In genomic region chr16:88879788-88880055, GRCh38 we compare ENCODE assay signal across 20 cellular contexts. TPM values are rescaled to one million over a fixed set of nuclear protein-coding genes. Genes with fewer than 3 reads are reported as not detected.
DNase-seq lines count a peak whose midpoint lies in the region; ATAC-seq, FAIRE-seq and TF ChIP-seq lines count a peak whose summit lies in the region.
"Had no signal": no experiment of that assay in that cellular context is flagged by ENCODE, and none has a peak within 500 bp of the region (broad histone marks: within the 10 kb centered on the region; RNA-seq: fewer than 3 reads in every experiment).

No MANE protein-coding gene starts in this region.

- H3K4me3 ChIP-seq in keratinocyte (ENCODE audit: control insufficient read depth in 2 of 3, extremely low read depth in 1 of 3, insufficient read depth in 2 of 3, low read depth in 1 of 3, low read length in 3 of 3) (no peak overlapping the region), upper lobe of right lung (no peak overlapping the region), hepatocyte (no peak overlapping the region)
- H3K4me3 ChIP-seq: A549 had no signal

- CTCF ChIA-PET in activated B cell treated with CpG ODN at 0.5 μM for 24 hours (lab: Charles Lee): no interaction called here

- FAIRE-seq in keratinocyte (lab: Jason Lieb, UNC): no peak
- FAIRE-seq: A549, GM12892, GM19239 had no signal

- no peaks in the 10 kb centered on the region for H3K36me3 ChIP-seq in keratinocyte (ENCODE audit: control insufficient read depth in 2 of 2, extremely low read depth in 1 of 2, insufficient read depth in 2 of 2, low read length in 2 of 2)
- H3K36me3 ChIP-seq in upper lobe of right lung: peaks cover 21% of the 10 kb centered on the region
- H3K36me3 ChIP-seq in hepatocyte (replicated peaks; ENCODE audit: insufficient read depth, low read depth): no peaks in the 10 kb centered on the region
- H3K36me3 ChIP-seq: BE2C had no signal

- TF ChIP-seq CTCF in activated B cell treated with CpG ODN at 0.5 μM for 24 hours (IDR thresholded peaks at IDR 0.05): no peak
- no peak for TF ChIP-seq CTCF in keratinocyte (optimal IDR thresholded peaks at IDR 0.05 in 1 of 3, IDR thresholded peaks at IDR 0.05 in 1 of 3, conservative IDR thresholded peaks at IDR 0.05 in 1 of 3; ENCODE audit: extremely low read depth in 1 of 3, insufficient read depth in 2 of 3, low read length in 3 of 3)
- TF ChIP-seq CTCF in neural crest cell (conservative IDR thresholded peaks at IDR 0.05): no peak
- no peak for TF ChIP-seq CTCF in upper lobe of right lung (IDR thresholded peaks at IDR 0.05)
- TF ChIP-seq CTCF in hepatocyte (IDR thresholded peaks at IDR 0.05; ENCODE audit: poor library complexity): no peak

- H3K4me1 Mint-ChIP-seq in activated B cell treated with CpG ODN at 0.5 μM for 24 hours (peaks cover 7% of the 10 kb centered on the region), neural crest cell (no peaks in the 10 kb centered on the region)

- H3K27me3 Mint-ChIP-seq in activated B cell treated with CpG ODN at 0.5 μM for 24 hours: no peaks in the 10 kb centered on the region
- H3K27me3 Mint-ChIP-seq in neural crest cell (ENCODE audit: low read depth): no peaks in the 10 kb centered on the region
- H3K27me3 Mint-ChIP-seq: IgD-negative memory B cell had no signal

- H3K36me3 Mint-ChIP-seq in activated B cell treated with CpG ODN at 0.5 μM for 24 hours (ENCODE audit: low read depth): peaks cover 74% of the 10 kb centered on the region
- no peaks in the 10 kb centered on the region for H3K36me3 Mint-ChIP-seq in neural crest cell (ENCODE audit: low read depth)
- H3K36me3 Mint-ChIP-seq: CD4-positive, alpha-beta memory T cell; IgD-negative memory B cell had no signal

- dilution Hi-C loops in keratinocyte (cut with MboI; ENCODE audit: extremely low pct_ligation_motif_present, low sequenced_read_pairs): no loop called here

- H3K4me3 Mint-ChIP-seq in activated B cell treated with CpG ODN at 0.5 μM for 24 hours (no peak overlapping the region), neural crest cell (no peak overlapping the region)
- H3K4me3 Mint-ChIP-seq: CD4-positive, alpha-beta memory T cell; HFFc6 had no signal

- H2AFZ ChIP-seq in keratinocyte (ENCODE audit: control insufficient read depth, low read length): no peak overlapping the region
- no peak overlapping the region for H2AFZ ChIP-seq in hepatocyte

- no peaks in the 10 kb centered on the region for H4K20me1 ChIP-seq in keratinocyte (ENCODE audit: control insufficient read depth, extremely low read depth, insufficient read depth, low read length)
- H4K20me1 ChIP-seq in hepatocyte (ENCODE audit: insufficient read depth, poor library complexity, severe bottlenecking): no peaks in the 10 kb centered on the region

- peak overlapping the region; percentile 11 for H3K27ac Mint-ChIP-seq in activated B cell treated with CpG ODN at 0.5 μM for 24 hours
- peak overlapping the region; percentile 52 for H3K27ac Mint-ChIP-seq in neural crest cell (ENCODE audit: unreplicated experiment)
- H3K27ac Mint-ChIP-seq: CD4-positive, alpha-beta memory T cell; HFFc6 had no signal

- H3K4me2 ChIP-seq in keratinocyte (ENCODE audit: control insufficient read depth, extremely low read depth, insufficient read depth, low read depth, low read length) (peak overlapping the region; percentile 37), hepatocyte (no peak overlapping the region)
- H3K4me2 ChIP-seq: A549 had no signal

- WGBS in hepatocyte (ENCODE audit: low lambda C conversion rate, missing lambda C conversion rate): 82% methylated on average over 11 of the region's 11 CpGs

- no peaks in the 10 kb centered on the region for H3K9me2 ChIP-seq in hepatocyte (replicated peaks; ENCODE audit: insufficient read depth)

- H3K27me3 ChIP-seq in keratinocyte (ENCODE audit: control insufficient read depth, extremely low read depth, insufficient read depth, low read length): peaks cover 35% of the 10 kb centered on the region
- H3K27me3 ChIP-seq in upper lobe of right lung: no peaks in the 10 kb centered on the region
- H3K27me3 ChIP-seq in hepatocyte: no peaks in the 10 kb centered on the region

- POLR2A ChIA-PET in activated B cell treated with CpG ODN at 0.5 μM for 24 hours (lab: Charles Lee): no interaction called here

- H3K27ac ChIP-seq in keratinocyte (ENCODE audit: control insufficient read depth, insufficient read depth, low read length) (no peak overlapping the region), upper lobe of right lung (no peak overlapping the region), hepatocyte (no peak overlapping the region)
- H3K27ac ChIP-seq: A549, C4-2B had no signal

- H3K9me1 ChIP-seq in keratinocyte (ENCODE audit: control insufficient read depth, extremely low read depth, insufficient read depth, low read length): no peaks in the 10 kb centered on the region

- no peak overlapping the region for H3K9ac ChIP-seq in keratinocyte (ENCODE audit: control insufficient read depth, extremely low read depth, insufficient read depth, low read length)

- no peaks in the 10 kb centered on the region for H3K79me2 ChIP-seq in keratinocyte (ENCODE audit: control insufficient read depth, insufficient read depth, low read length)
- no peaks in the 10 kb centered on the region for H3K79me2 ChIP-seq in hepatocyte

- intact Hi-C loops in activated B cell treated with CpG ODN at 0.5 μM for 24 hours (cut with micrococcal nuclease): no loop called here
- intact Hi-C loops in upper lobe of right lung (cut with DNase I): no loop called here

- DNase-seq in activated B cell treated with CpG ODN at 0.5 μM for 24 hours (no peak), keratinocyte (ENCODE audit: low read depth, low spot score) (no peak), neural crest cell (ENCODE audit: low read depth, low spot score) (no peak), upper lobe of right lung (no peak), hepatocyte (ENCODE audit: low spot score) (no peak), GM03348 (ENCODE audit: low spot score) (no peak), left lobe of liver (ENCODE audit: low spot score) (no peak)
- DNase-seq: BE2C; CD4-positive, alpha-beta memory T cell; DMS79; GOT3; HCEC 1CT; HFFc6 had no signal

- ATAC-seq in activated B cell treated with CpG ODN at 0.5 μM for 24 hours (ENCODE audit: low read depth) (no peak), upper lobe of right lung (no peak), left lobe of liver (no peak)
- ATAC-seq: A549 had no signal

- H3K4me1 ChIP-seq in keratinocyte (ENCODE audit: control insufficient read depth, extremely low read depth, insufficient read depth, low read length) (peaks cover 30% of the 10 kb centered on the region), upper lobe of right lung (no peaks in the 10 kb centered on the region), hepatocyte (ENCODE audit: insufficient read depth) (peaks cover 8% of the 10 kb centered on the region)
- H3K4me1 ChIP-seq: BE2C had no signal

- no peaks in the 10 kb centered on the region for H3K9me3 Mint-ChIP-seq in activated B cell treated with CpG ODN at 0.5 μM for 24 hours
- no peaks in the 10 kb centered on the region for H3K9me3 Mint-ChIP-seq in neural crest cell
- H3K9me3 Mint-ChIP-seq: HFFc6, IgD-negative memory B cell had no signal

- H3K9me3 ChIP-seq in keratinocyte (ENCODE audit: control insufficient read depth, low read depth, low read length) (no peaks in the 10 kb centered on the region), upper lobe of right lung (no peaks in the 10 kb centered on the region), hepatocyte (ENCODE audit: low read depth) (no peaks in the 10 kb centered on the region)
- H3K9me3 ChIP-seq: A549, BE2C had no signal

RNA-seq across cellular contexts. Expression of gene PABPN1L, which starts 13.3 kb away (rescaled TPM):
- total RNA-seq in activated B cell treated with CpG ODN at 0.5 μM for 24 hours (0.44 and 0.67 TPM in 2 replicates), neural crest cell (not detected in 2 replicates), upper lobe of right lung (not detected), hepatocyte (not detected in 2 replicates), left lobe of liver (0.23 TPM)
- polyA plus RNA-seq in keratinocyte (not detected in 3 replicates), hepatocyte (not detected in 2 replicates)
- polyA plus RNA-seq in keratinocyte (2011; ENCODE audit: low read depth): not detected
- not detected in 2 replicates for polyA plus RNA-seq in keratinocyte (2011; cell fraction: cytosol; rRNA removed)
- polyA plus RNA-seq in keratinocyte (2011; cell fraction: nucleus; rRNA removed): not detected in 2 replicates
- polyA plus RNA-seq in keratinocyte (2012; ENCODE audit: low replicate concordance): not detected in 2 replicates
- not detected in 3 replicates for polyA minus RNA-seq in keratinocyte
- polyA minus RNA-seq in keratinocyte (2011; cell fraction: cytosol; rRNA and poly(A)+ RNA removed): not detected
- polyA minus RNA-seq in keratinocyte (2011; cell fraction: nucleus; rRNA and poly(A)+ RNA removed): not detected in 2 replicates
- total RNA-seq: CD4-positive, alpha-beta memory T cell; G401; HFFc6 had no signal
- polyA plus RNA-seq: A549; AG04450; CD4-positive, alpha-beta memory T cell; IgD-negative memory B cell had no signal

RNA-seq across cellular contexts. Expression of gene TRAPPC2L, which starts 22.8 kb away (rescaled TPM):
- 38.7 and 54.8 TPM in 2 replicates for total RNA-seq in activated B cell treated with CpG ODN at 0.5 μM for 24 hours
- 49.5 to 170 TPM (median 139 TPM) in 3 replicates for polyA plus RNA-seq in keratinocyte
- polyA plus RNA-seq in keratinocyte (2011; ENCODE audit: low read depth): 58.1 TPM
- polyA plus RNA-seq in keratinocyte (2011; cell fraction: cytosol; rRNA removed): 71.4 and 80.1 TPM in 2 replicates
- polyA plus RNA-seq in keratinocyte (2011; cell fraction: nucleus; rRNA removed): 33.8 and 39.0 TPM in 2 replicates
- 93.5 and 143 TPM in 2 replicates for polyA plus RNA-seq in keratinocyte (2012; ENCODE audit: low replicate concordance)
- 47.0 to 51.3 TPM (median 47.3 TPM) in 3 replicates for polyA minus RNA-seq in keratinocyte
- 39.1 TPM for polyA minus RNA-seq in keratinocyte (2011; cell fraction: cytosol; rRNA and poly(A)+ RNA removed)
- polyA minus RNA-seq in keratinocyte (2011; cell fraction: nucleus; rRNA and poly(A)+ RNA removed): 8.4 and 8.5 TPM in 2 replicates
- 89.8 and 95.1 TPM in 2 replicates for total RNA-seq in neural crest cell
- 43.9 TPM for total RNA-seq in upper lobe of right lung
- 58.7 and 70.8 TPM in 2 replicates for total RNA-seq in hepatocyte
- polyA plus RNA-seq in hepatocyte: 191 and 215 TPM in 2 replicates
- total RNA-seq in left lobe of liver: 20.2 TPM

RNA-seq across cellular contexts. Expression of gene GALNS, which starts 23.0 kb away (rescaled TPM):
- 39.9 and 48.3 TPM in 2 replicates for total RNA-seq in activated B cell treated with CpG ODN at 0.5 μM for 24 hours
- 8.3 to 9.6 TPM (median 9.3 TPM) in 3 replicates for polyA plus RNA-seq in keratinocyte
- polyA plus RNA-seq in keratinocyte (2011; ENCODE audit: low read depth): 13.2 TPM
- polyA plus RNA-seq in keratinocyte (2011; cell fraction: cytosol; rRNA removed): 7.0 and 11.7 TPM in 2 replicates
- 21.4 and 36.8 TPM in 2 replicates for polyA plus RNA-seq in keratinocyte (2011; cell fraction: nucleus; rRNA removed)
- polyA plus RNA-seq in keratinocyte (2012; ENCODE audit: low replicate concordance): 17.3 and 19.2 TPM in 2 replicates
- 7.8 to 20.3 TPM (median 9.1 TPM) in 3 replicates for polyA minus RNA-seq in keratinocyte
- polyA minus RNA-seq in keratinocyte (2011; cell fraction: cytosol; rRNA and poly(A)+ RNA removed): 11.5 TPM
- 15.1 and 19.1 TPM in 2 replicates for polyA minus RNA-seq in keratinocyte (2011; cell fraction: nucleus; rRNA and poly(A)+ RNA removed)
- total RNA-seq in neural crest cell: 19.7 and 20.1 TPM in 2 replicates
- total RNA-seq in upper lobe of right lung: 32.8 TPM
- total RNA-seq in hepatocyte: 19.6 and 22.4 TPM in 2 replicates
- polyA plus RNA-seq in hepatocyte: 38.9 and 53.5 TPM in 2 replicates
- total RNA-seq in left lobe of liver: 23.1 TPM
